In genomic region chr22:46149998-46150549, GRCh38 we compare ENCODE assay signal across 1 cellular context.
A peak's percentile ranks its signal among the peaks of the same experiment; 100 is the strongest.
TF ChIP-seq lines count a peak whose summit lies in the region.

PPARA (plus strand) TSS chr22:46150526; CDS start chr22:46198384, 47,858 bp downstream.

TF ChIP-seq in GM12878, 131 proteins besides CTCF, POLR2A, EP300 and RAD21 (continued from another document):
- no peak for TF ChIP-seq FOXK2 (IDR thresholded peaks at IDR 0.05)
- no peak for TF ChIP-seq HCFC1 (IDR thresholded peaks at IDR 0.05; ENCODE audit: low read length)
- no peak for TF ChIP-seq ZSCAN29 (IDR thresholded peaks at IDR 0.05)
- no peak for TF ChIP-seq MLLT1 (IDR thresholded peaks at IDR 0.05)
- no peak for TF ChIP-seq ZNF24 (IDR thresholded peaks at IDR 0.05)
- 0 out of 2 replicates have a peak, but pooled peaks have one; percentile 16 for TF ChIP-seq IRF3 (IDR thresholded peaks at IDR 0.05)
- no peak for TF ChIP-seq MYC (IDR thresholded peaks at IDR 0.05; ENCODE audit: insufficient read depth, insufficient read length, insufficient replicate concordance, low read length, severe bottlenecking)
- no peak for TF ChIP-seq NFXL1 (IDR thresholded peaks at IDR 0.05; ENCODE audit: borderline replicate concordance)
- TF ChIP-seq SREBF2 (IDR thresholded peaks at IDR 0.05; ENCODE audit: low read length): no peak
- no peak for TF ChIP-seq SUZ12 (IDR thresholded peaks at IDR 0.05; ENCODE audit: unreplicated experiment)
- TF ChIP-seq TARDBP (IDR thresholded peaks at IDR 0.05; ENCODE audit: borderline replicate concordance): no peak
- no peak for TF ChIP-seq RAD51 (IDR thresholded peaks at IDR 0.05)
- TF ChIP-seq STAT1 (conservative IDR thresholded peaks at IDR 0.05): no peak
- no peak for TF ChIP-seq HDGF (IDR thresholded peaks at IDR 0.05)
- TF ChIP-seq FOXM1 (IDR thresholded peaks at IDR 0.05; ENCODE audit: low read depth, low read length): no peak
- no peak for TF ChIP-seq SIX5 (IDR thresholded peaks at IDR 0.05; ENCODE audit: low read depth, low read length, severe bottlenecking)
- TF ChIP-seq ATF7 (IDR thresholded peaks at IDR 0.05; ENCODE audit: low read depth): no peak
- TF ChIP-seq MTA3 (IDR thresholded peaks at IDR 0.05; ENCODE audit: borderline replicate concordance, low read length): no peak
- TF ChIP-seq DPF2 (IDR thresholded peaks at IDR 0.05): peak; percentile 76
- TF ChIP-seq GATAD2B (conservative IDR thresholded peaks at IDR 0.05; ENCODE audit: low read depth): peak; percentile 79
- TF ChIP-seq RB1 (IDR thresholded peaks at IDR 0.05; ENCODE audit: borderline replicate concordance): peak; percentile 94; the same call in 1 of the 2 replicates
- TF ChIP-seq IRF4 (IDR thresholded peaks at IDR 0.05; ENCODE audit: low read depth, low read length): no peak
- no peak for TF ChIP-seq SMAD1 (IDR thresholded peaks at IDR 0.05; ENCODE audit: low read depth, partially characterized antibody)
- TF ChIP-seq REST (IDR thresholded peaks at IDR 0.05; ENCODE audit: low read depth, low read length): no peak
- TF ChIP-seq MXI1 (IDR thresholded peaks at IDR 0.05; ENCODE audit: low read depth, low read length): no peak; the same call in 1 of the 2 replicates
- TF ChIP-seq ZBTB11 (CRISPR knock-in tag; IDR thresholded peaks at IDR 0.05): no peak
- TF ChIP-seq JUND (IDR thresholded peaks at IDR 0.05; ENCODE audit: low read depth, low read length): no peak
- no peak for TF ChIP-seq MYB (IDR thresholded peaks at IDR 0.05; ENCODE audit: borderline replicate concordance, low read depth, low read length)
- TF ChIP-seq ZBTB40 (IDR thresholded peaks at IDR 0.05; ENCODE audit: borderline replicate concordance): no peak
- no peak for TF ChIP-seq NFYA (IDR thresholded peaks at IDR 0.05; ENCODE audit: borderline replicate concordance, low read depth, low read length)
- no peak for TF ChIP-seq ATF3 (IDR thresholded peaks at IDR 0.05; ENCODE audit: borderline replicate concordance, extremely low read depth, low read depth, low read length)
- TF ChIP-seq SUPT20H (IDR thresholded peaks at IDR 0.05; ENCODE audit: borderline replicate concordance, control insufficient read depth, low read depth, low read length): no peak
- no peak for TF ChIP-seq NR2C2 (IDR thresholded peaks at IDR 0.05; ENCODE audit: borderline replicate concordance, control insufficient read depth, insufficient read length, low read depth)
- TF ChIP-seq HDAC6 (IDR thresholded peaks at IDR 0.05; ENCODE audit: unreplicated experiment): no peak
- peak; percentile 67; the same call in 1 of the 2 replicates for TF ChIP-seq NKRF (conservative IDR thresholded peaks at IDR 0.05)
- TF ChIP-seq MEF2B (IDR thresholded peaks at IDR 0.05; ENCODE audit: partially characterized antibody, poor library complexity, severe bottlenecking): no peak
- TF ChIP-seq ASH2L (IDR thresholded peaks at IDR 0.05; ENCODE audit: borderline replicate concordance, low read depth): no peak
- no peak for TF ChIP-seq ATF2 (IDR thresholded peaks at IDR 0.05; ENCODE audit: low read length)
- no peak for TF ChIP-seq MAX (IDR thresholded peaks at IDR 0.05; ENCODE audit: low read depth, low read length)
- TF ChIP-seq CREB1 (IDR thresholded peaks at IDR 0.05; ENCODE audit: low read depth): no peak
- 0 out of 2 replicates have a peak, but pooled peaks have one; percentile 14 for TF ChIP-seq SIN3A (IDR thresholded peaks at IDR 0.05; ENCODE audit: low read depth, low read length)
- no peak for TF ChIP-seq SREBF1 (IDR thresholded peaks at IDR 0.05; ENCODE audit: low read length)
- peak; percentile 43 for TF ChIP-seq SP1 (IDR thresholded peaks at IDR 0.05; ENCODE audit: low read depth, low read length)
TF ChIP-seq in GM12878: peak in this region for 16.
